ENCODE assay signal across 8 cellular contexts in the genomic region with DNA sequence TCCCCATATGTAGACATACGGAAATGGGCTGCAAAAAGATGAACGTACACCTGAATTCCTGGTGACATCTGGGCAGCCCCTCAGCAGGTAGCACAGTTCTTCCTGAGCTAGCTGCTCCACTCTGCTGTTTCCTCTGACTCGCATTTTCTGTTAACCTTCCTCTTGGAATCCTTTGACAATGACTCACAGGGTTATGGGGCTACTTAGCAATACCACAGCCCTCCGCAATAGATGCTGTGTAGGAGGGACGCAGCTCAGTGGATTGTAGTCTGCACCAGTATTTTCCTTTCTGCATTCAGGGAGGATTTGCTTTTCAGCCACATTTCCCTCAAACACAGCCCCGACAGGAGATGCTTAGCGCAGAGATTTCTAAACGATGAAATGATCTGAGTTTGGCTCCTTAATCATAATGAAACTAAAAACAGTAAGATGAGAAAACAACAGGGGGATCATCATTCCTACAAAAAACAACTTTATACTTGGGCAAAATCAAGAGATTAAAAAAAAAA. TPM values are rescaled to one million over a fixed set of nuclear protein-coding genes. Genes with fewer than 3 reads are reported as not detected.
DNase-seq lines count a peak whose midpoint lies in the region; ATAC-seq and TF ChIP-seq lines count a peak whose summit lies in the region.

No MANE protein-coding gene starts in this region.

- H3K9me3 Mint-ChIP-seq in neural progenitor cell: peaks cover 3% of the 10 kb centered on the region

- in situ Hi-C loops in Caki2 (cut with HindIII; ENCODE audit: low pct_unique_long_range_greater_than_20kb, low sequenced_read_pairs): loop anchor here (25.0 kb wide), 1 partner anchor 297 kb away; no protein-coding TSS in a partner anchor

- peak in 2 of 6 experiments; percentile 5 to 10 for TF ChIP-seq CTCF in esophagus squamous epithelium (IDR thresholded peaks at IDR 0.05)
- TF ChIP-seq CTCF in neural progenitor cell (IDR thresholded peaks at IDR 0.05): no peak

- no peaks in the 10 kb centered on the region for H3K36me3 ChIP-seq in HUES48 (ENCODE audit: control insufficient read depth, insufficient read depth, low read length)
- H3K36me3 ChIP-seq in esophagus squamous epithelium: no peaks in the 10 kb centered on the region
- H3K36me3 ChIP-seq in neural progenitor cell: no peaks in the 10 kb centered on the region

- H3K27me3 Mint-ChIP-seq in neural progenitor cell (ENCODE audit: insufficient read depth, low read depth): peaks cover 9% of the 10 kb centered on the region

- peak overlapping the region; percentile 57 for H3K4me2 ChIP-seq in neural progenitor cell

- peak overlapping the region; percentile 91 for H3K27ac Mint-ChIP-seq in neural progenitor cell

- H3K27ac ChIP-seq in HUES48 (ENCODE audit: low read depth, low read length) (peak overlapping the region; percentile 79), esophagus squamous epithelium (peak overlapping the region in 3 of 4 donors; percentile 47 to 56 (median 49)), neural progenitor cell (no peak overlapping the region)

- peak; percentile 23 for ATAC-seq in GM21528 (IDR thresholded peaks at IDR 0.05; ENCODE audit: low FRiP score, unreplicated experiment)

- H3K36me3 Mint-ChIP-seq in neural progenitor cell: peaks cover 5% of the 10 kb centered on the region

- 18 to 52% methylated on average over 8 of the region's 8 CpGs for WGBS in esophagus squamous epithelium, 2 donors

- DNase-seq in Caki2 (ENCODE audit: low read depth) (peak; percentile 83), esophagus squamous epithelium (lab: John Stamatoyannopoulos, UW) (no peak), neural progenitor cell (ENCODE audit: low spot score) (peak; percentile 56), NCI-H1092 (lab: John Stamatoyannopoulos, UW) (no peak), NAMALWA (ENCODE audit: low spot score) (no peak)
- DNase-seq in activated CD4-positive, alpha-beta T cell treated with anti-CD3 and anti-CD28 coated beads, Interleukin-2, amount 50 U/mL, for 24 hours (ENCODE audit: low read depth in 1 of 2, low spot score in 1 of 2): peak; percentile 22 to 72

- peaks cover 26% of the 10 kb centered on the region for H3F3A ChIP-seq in neural progenitor cell (ENCODE audit: low read depth)

- TF ChIP-seq POLR2A in esophagus squamous epithelium (IDR thresholded peaks at IDR 0.05): no peak

- H3K9me3 ChIP-seq in HUES48 (ENCODE audit: control insufficient read depth, insufficient read depth, low read length): no peaks in the 10 kb centered on the region
- H3K9me3 ChIP-seq in esophagus squamous epithelium: peaks cover 0 to 5% (median 0%) of the 10 kb centered on the region in 3 donors
- no peaks in the 10 kb centered on the region for H3K9me3 ChIP-seq in neural progenitor cell (ENCODE audit: low read depth)

- peak overlapping the region; percentile 14 for H3K9ac ChIP-seq in HUES48 (ENCODE audit: low read depth, low read length)
- no peak overlapping the region for H3K9ac ChIP-seq in neural progenitor cell

- no peaks in the 10 kb centered on the region for H3K79me2 ChIP-seq in neural progenitor cell (ENCODE audit: low read depth)

- H3K27me3 ChIP-seq in HUES48 (ENCODE audit: control insufficient read depth, insufficient read depth, low read length) (no peaks in the 10 kb centered on the region), esophagus squamous epithelium (no peaks in the 10 kb centered on the region), neural progenitor cell (no peaks in the 10 kb centered on the region)

- peaks cover 4% of the 10 kb centered on the region for H4K20me1 ChIP-seq in neural progenitor cell (ENCODE audit: low read depth)

- H3K4me1 ChIP-seq in HUES48 (ENCODE audit: control insufficient read depth, insufficient read depth, low read length): peaks cover 51% of the 10 kb centered on the region
- H3K4me1 ChIP-seq in esophagus squamous epithelium: peaks cover 8 to 29% (median 19%) of the 10 kb centered on the region in 3 donors
- peaks cover 46% of the 10 kb centered on the region for H3K4me1 ChIP-seq in neural progenitor cell

- no peak overlapping the region for H2AFZ ChIP-seq in neural progenitor cell (replicated peaks)

- H3K4me3 ChIP-seq in HUES48 (ENCODE audit: low read depth, low read length) (no peak overlapping the region; the same call in 1 of the 2 replicates), esophagus squamous epithelium (peak overlapping the region in 3 of 4 donors; percentile 19 to 48 (median 22)), neural progenitor cell (no peak overlapping the region)

- intact Hi-C loops in esophagus squamous epithelium (cut with DNase I): no loop called here

- H3K4me1 Mint-ChIP-seq in neural progenitor cell: peaks cover 51% of the 10 kb centered on the region

- peak overlapping the region; percentile 81 for H3K4me3 Mint-ChIP-seq in neural progenitor cell

RNA-seq across cellular contexts. Expression of gene BACH2, which starts 12.4 kb away (rescaled TPM):
- total RNA-seq in Caki2 (2014; rRNA removed; shearing (Covaris generic); ENCODE audit: low replicate concordance): 2.2 and 8.1 TPM in 2 replicates
- total RNA-seq in esophagus squamous epithelium (1 to 10 TPM in 1 of 4 donors, under 1 TPM in 3; 0.22 to 6.1 (median 0.66) TPM), neural progenitor cell (ENCODE audit: low replicate concordance) (3.9 and 5.3 TPM in 2 replicates)

Comparison
In these comparisons a context has a peak if more than half of its experiments do, and no peak if none do; other contexts are left out.
1. DNase-seq: peak in Caki2 (single experiment), activated CD4-positive, alpha-beta T cell treated with anti-CD3 and anti-CD28 coated beads, Interleukin-2, amount 50 U/mL, for 24 hours (2 of 2) and neural progenitor cell (single experiment); none in esophagus squamous epithelium (single experiment), NCI-H1092 (single experiment) and NAMALWA (single experiment).
2. H3K4me3 ChIP-seq: peak in esophagus squamous epithelium (3 of 4); none in HUES48 (single experiment) and neural progenitor cell (single experiment).